8 cellular contexts compared by ENCODE assay signal in genomic region chr13:49214917-49215376, GRCh38. TPM values are rescaled to one million over a fixed set of nuclear protein-coding genes. Genes with fewer than 3 reads are reported as not detected.
DNase-seq lines count a peak whose midpoint lies in the region; ATAC-seq and TF ChIP-seq lines count a peak whose summit lies in the region.

No MANE protein-coding gene starts in this region.

- no peaks in the 10 kb centered on the region for H3K9me3 Mint-ChIP-seq in activated T-helper 2 cell treated with anti-CD3 and anti-CD28 coated beads, Interferon-gamma antibody, Interleukin-2, Interleukin-4, amounts not matched to agents 10 μg/mL and 5 μg/mL and 100 μg/mL, durations not matched to agents 14 hours and 24 hours and 36 hours

- H3K4me3 ChIP-seq in DND-41 (ENCODE audit: low read depth in 1 of 2, low read length in 2 of 2) (peak overlapping the region in 1 of 2 experiments; percentile 50; a peak in 2 of 4 replicates), lower lobe of right lung (no peak overlapping the region)

- peak; percentile 85 for TF ChIP-seq CTCF in DND-41 (IDR thresholded peaks at IDR 0.05; ENCODE audit: borderline replicate concordance, extremely low read depth, low read length, poor library complexity, severe bottlenecking)
- TF ChIP-seq CTCF in lower lobe of right lung (IDR thresholded peaks at IDR 0.05), result peak; percentile 24

- no peak overlapping the region for H3K4me3 Mint-ChIP-seq in activated T-helper 2 cell treated with anti-CD3 and anti-CD28 coated beads, Interferon-gamma antibody, Interleukin-2, Interleukin-4, amounts not matched to agents 10 μg/mL and 5 μg/mL and 100 μg/mL, durations not matched to agents 14 hours and 24 hours and 36 hours (ENCODE audit: low read depth)

- DNase-seq in DND-41, result peak; percentile 93
- DNase-seq in NOMO-1 treated with DMSO at 0.1 percent for 48 hours (lab: John Stamatoyannopoulos, UW; ENCODE audit: unreplicated experiment), result peak; percentile 91
- peak; percentile 16 for DNase-seq in activated T-helper 2 cell treated with anti-CD3 and anti-CD28 coated beads, Interferon-gamma antibody, Interleukin-2, Interleukin-4, amounts not matched to agents 10 μg/mL and 5 μg/mL and 100 μg/mL, durations not matched to agents 14 hours and 24 hours and 36 hours (ENCODE audit: low spot score)
- peak; percentile 71 for DNase-seq in lower lobe of right lung
- DNase-seq in NCI-H1436 (lab: John Stamatoyannopoulos, UW), result no peak
- DNase-seq in NCI-H510A treated with DMSO at 0.1 percent for 48 hours (lab: John Stamatoyannopoulos, UW), result no peak

- H3K79me2 ChIP-seq in DND-41 (ENCODE audit: insufficient read depth, low read length), result no peaks in the 10 kb centered on the region

- H3K9me3 ChIP-seq in DND-41 (ENCODE audit: insufficient read depth, low read length, severe bottlenecking) (no peaks in the 10 kb centered on the region), lower lobe of right lung (no peaks in the 10 kb centered on the region)

- peak overlapping the region; percentile 77 for H2AFZ ChIP-seq in DND-41 (ENCODE audit: low read depth, low read length)

- peaks cover 26% of the 10 kb centered on the region for H3K27me3 Mint-ChIP-seq in activated T-helper 2 cell treated with anti-CD3 and anti-CD28 coated beads, Interferon-gamma antibody, Interleukin-2, Interleukin-4, amounts not matched to agents 10 μg/mL and 5 μg/mL and 100 μg/mL, durations not matched to agents 14 hours and 24 hours and 36 hours (ENCODE audit: low read depth)

- H3K9ac ChIP-seq in DND-41 (ENCODE audit: low read depth, low read length), result peak overlapping the region; percentile 52

- H3K27ac ChIP-seq in DND-41 (ENCODE audit: low read length) (peak overlapping the region; percentile 93), lower lobe of right lung (no peak overlapping the region)

- H3K27ac Mint-ChIP-seq in activated T-helper 2 cell treated with anti-CD3 and anti-CD28 coated beads, Interferon-gamma antibody, Interleukin-2, Interleukin-4, amounts not matched to agents 10 μg/mL and 5 μg/mL and 100 μg/mL, durations not matched to agents 14 hours and 24 hours and 36 hours, result no peak overlapping the region

- intact Hi-C loops in activated T-helper 2 cell treated with anti-CD3 and anti-CD28 coated beads, Interferon-gamma antibody, Interleukin-2, Interleukin-4, amounts not matched to agents 10 μg/mL and 5 μg/mL and 100 μg/mL, durations not matched to agents 14 hours and 24 hours and 36 hours (cut with micrococcal nuclease), result no loop called here
- intact Hi-C loops in lower lobe of right lung (cut with DNase I), result no loop called here

- peaks cover 40% of the 10 kb centered on the region for H3K4me1 ChIP-seq in DND-41 (ENCODE audit: insufficient read depth, low read length)
- H3K4me1 ChIP-seq in lower lobe of right lung, result peaks cover 14% of the 10 kb centered on the region

- H3K36me3 Mint-ChIP-seq in activated T-helper 2 cell treated with anti-CD3 and anti-CD28 coated beads, Interferon-gamma antibody, Interleukin-2, Interleukin-4, amounts not matched to agents 10 μg/mL and 5 μg/mL and 100 μg/mL, durations not matched to agents 14 hours and 24 hours and 36 hours (ENCODE audit: low read depth), result peaks cover 6% of the 10 kb centered on the region

- H3K36me3 ChIP-seq in DND-41 (ENCODE audit: insufficient read depth, low read length), result no peaks in the 10 kb centered on the region; the same call in 1 of the 2 replicates
- H3K36me3 ChIP-seq in lower lobe of right lung, result peaks cover 8% of the 10 kb centered on the region

- ATAC-seq in DND-41 (ENCODE audit: insufficient read depth, low read depth), result peak; percentile 99
- ATAC-seq in GM21576 (IDR thresholded peaks at IDR 0.05; ENCODE audit: unreplicated experiment), result peak; percentile 75
- ATAC-seq in lower lobe of right lung, result peak; percentile 59 to 72
- no peak for ATAC-seq in HG02571 (IDR thresholded peaks at IDR 0.05; ENCODE audit: unreplicated experiment)

- peaks cover 10% of the 10 kb centered on the region for H3K4me1 Mint-ChIP-seq in activated T-helper 2 cell treated with anti-CD3 and anti-CD28 coated beads, Interferon-gamma antibody, Interleukin-2, Interleukin-4, amounts not matched to agents 10 μg/mL and 5 μg/mL and 100 μg/mL, durations not matched to agents 14 hours and 24 hours and 36 hours (ENCODE audit: low read depth)

- no peaks in the 10 kb centered on the region for H3K27me3 ChIP-seq in DND-41 (ENCODE audit: insufficient read depth, low read length, poor library complexity)
- peaks cover 22% of the 10 kb centered on the region for H3K27me3 ChIP-seq in lower lobe of right lung (ENCODE audit: low read depth)

- H3K4me2 ChIP-seq in DND-41 (ENCODE audit: insufficient read depth, low read length), result peak overlapping the region; percentile 54

- no peaks in the 10 kb centered on the region for H4K20me1 ChIP-seq in DND-41 (ENCODE audit: insufficient read depth, low read length)

RNA-seq across cellular contexts. Expression of gene MLNR, which starts 5.2 kb away (rescaled TPM):
- total RNA-seq in activated T-helper 2 cell treated with anti-CD3 and anti-CD28 coated beads, Interferon-gamma antibody, Interleukin-2, Interleukin-4, amounts not matched to agents 10 μg/mL and 5 μg/mL and 100 μg/mL, durations not matched to agents 14 hours and 24 hours and 36 hours, result not detected in 2 replicates
- not detected for total RNA-seq in lower lobe of right lung

RNA-seq across cellular contexts. Expression of gene CDADC1, which starts 32.8 kb away (rescaled TPM):
- total RNA-seq in activated T-helper 2 cell treated with anti-CD3 and anti-CD28 coated beads, Interferon-gamma antibody, Interleukin-2, Interleukin-4, amounts not matched to agents 10 μg/mL and 5 μg/mL and 100 μg/mL, durations not matched to agents 14 hours and 24 hours and 36 hours, result 7.4 and 8.6 TPM in 2 replicates
- total RNA-seq in lower lobe of right lung, result 7.9 TPM

Comparison
In these comparisons a context has a peak if more than half of its experiments do, and no peak if none do; other contexts are left out.
1. DNase-seq: peak in DND-41 (single experiment), NOMO-1 treated with DMSO at 0.1 percent for 48 hours (single experiment), activated T-helper 2 cell treated with anti-CD3 and anti-CD28 coated beads, Interferon-gamma antibody, Interleukin-2, Interleukin-4, amounts not matched to agents 10 μg/mL and 5 μg/mL and 100 μg/mL, durations not matched to agents 14 hours and 24 hours and 36 hours (single experiment) and lower lobe of right lung (single experiment); none in NCI-H1436 (single experiment) and NCI-H510A treated with DMSO at 0.1 percent for 48 hours (single experiment).